Comparison of ENCODE assay signal across 8 cellular contexts in genomic region chr16:56450901-56451752, GRCh38. TPM values are rescaled to one million over a fixed set of nuclear protein-coding genes. Genes with fewer than 3 reads are reported as not detected.
DNase-seq lines count a peak whose midpoint lies in the region; ATAC-seq and TF ChIP-seq lines count a peak whose summit lies in the region.

Gene NUDT21 (minus strand): TSS chr16:56451332. CDS start chr16:56451202, 130 bp downstream.
Gene OGFOD1 (plus strand): TSS chr16:56451554. CDS start chr16:56451613, 59 bp downstream.

- H3K4me3 ChIP-seq in SK-N-SH (ENCODE audit: low read depth in 2 of 2, low read length in 1 of 2) (peak within 1 kb of the TSS; percentile 93 to 97), gastroesophageal sphincter (peak within 1 kb of the TSS; percentile 70 to 74), neutrophil (ENCODE audit: low read depth in 1 of 2, low read length in 1 of 2) (peak within 1 kb of the TSS; percentile 73 to 91)

- H3K27ac ChIP-seq in SK-N-SH (ENCODE audit: low read depth in 2 of 2, low read length in 1 of 2) (peak within 1 kb of the TSS; percentile 72 to 91), gastroesophageal sphincter (peak within 1 kb of the TSS; percentile 35 to 86 (median 81)), neutrophil (peak within 1 kb of the TSS; percentile 72), substantia nigra (ENCODE audit: low read depth, low read length, poor library complexity, severe bottlenecking) (peak within 1 kb of the TSS; percentile 59)

- H4K20me1 ChIP-seq in SK-N-SH (ENCODE audit: insufficient read depth): peaks cover 38% of the 10 kb centered on the region

- H3K36me3 ChIP-seq in SK-N-SH (replicated peaks in 1 of 2; ENCODE audit: control insufficient read depth in 1 of 2, insufficient read depth in 2 of 2, low read length in 1 of 2) (peaks cover 43 to 46% of the 10 kb centered on the region in 2 experiments), gastroesophageal sphincter (peaks cover 0 to 42% of the 10 kb centered on the region in 2 donors), neutrophil (peaks cover 21% of the 10 kb centered on the region)

- no peaks in the 10 kb centered on the region for H3K9me2 ChIP-seq in SK-N-SH

- H3F3A ChIP-seq in SK-N-SH (replicated peaks; ENCODE audit: insufficient read depth): no peaks in the 10 kb centered on the region

- CTCF ChIA-PET in SK-N-SH (lab: Yijun Ruan, JAX): interaction anchor here (0.6 to 1.4 kb wide), 3 partner anchors 12 to 104 kb away, joined by 3 to 4 read pairs (median 3); no protein-coding TSS in a partner anchor

- H3K9me3 ChIP-seq in SK-N-SH (no peaks in the 10 kb centered on the region), gastroesophageal sphincter (no peaks in the 10 kb centered on the region), neutrophil (no peaks in the 10 kb centered on the region)

- H2AFZ ChIP-seq in SK-N-SH (ENCODE audit: low read depth): peak within 1 kb of the TSS; percentile 88

- TF ChIP-seq CTCF in SK-N-SH (IDR thresholded peaks at IDR 0.05) (no peak; the same call in 1 of the 2 replicates), gastroesophageal sphincter (IDR thresholded peaks at IDR 0.05) (no peak), neutrophil (IDR thresholded peaks at IDR 0.05) (no peak)

- peak within 1 kb of the TSS; percentile 85 for H3K9ac ChIP-seq in SK-N-SH

- TF ChIP-seq EP300 in SK-N-SH (IDR thresholded peaks at IDR 0.05; ENCODE audit: borderline replicate concordance in 1 of 2, low read depth in 1 of 2, low read length in 1 of 2) (no peak; a peak in 1 of 4 replicates), gastroesophageal sphincter (IDR thresholded peaks at IDR 0.05) (no peak)

- peak; percentile 96 for DNase-seq in GM04504 (ENCODE audit: low read depth)
- peak; percentile 61 for DNase-seq in NCI-H1048 (lab: John Stamatoyannopoulos, UW)
- peak; percentile 97 for DNase-seq in SK-N-SH
- peak; percentile 92 for DNase-seq in activated naive CD4-positive, alpha-beta T cell treated with anti-CD3 and anti-CD28 coated beads, Interleukin-2, amount 50 U/mL, for 16 hours
- DNase-seq in substantia nigra (lab: John Stamatoyannopoulos, UW): peak; percentile 68 to 99 (median 95)

- POLR2A ChIA-PET in SK-N-SH (lab: Yijun Ruan, JAX): interaction anchor here (1.0 kb wide), 1 partner anchor 238 kb away, joined by 3 read pairs; no protein-coding TSS in a partner anchor

- peak within 1 kb of the TSS; percentile 80 for H3K4me2 ChIP-seq in SK-N-SH

- peak; percentile 35 to 42 for TF ChIP-seq POLR2A in gastroesophageal sphincter (IDR thresholded peaks at IDR 0.05)

- WGBS in SK-N-SH (ENCODE audit: low lambda C conversion rate): under 1% methylated on average over 51 of the region's 61 CpGs
- WGBS in gastroesophageal sphincter (ENCODE audit: low coverage in 1 of 2), 2 donors: 1 to 2% methylated on average over 16 to 28 of the region's 61 CpGs

- no peak for TF ChIP-seq RAD21 in SK-N-SH (IDR thresholded peaks at IDR 0.05; ENCODE audit: low read length)

- peaks cover 22 to 27% of the 10 kb centered on the region in 2 experiments; a peak in 3 of 4 replicates for H3K4me1 ChIP-seq in SK-N-SH (ENCODE audit: control insufficient read depth in 1 of 2, insufficient read depth in 2 of 2, low read depth in 1 of 2, low read length in 1 of 2)
- peaks cover 4 to 50% (median 6%) of the 10 kb centered on the region in 3 donors for H3K4me1 ChIP-seq in gastroesophageal sphincter
- peaks cover 22 to 24% of the 10 kb centered on the region in 2 experiments for H3K4me1 ChIP-seq in neutrophil (ENCODE audit: control insufficient read depth in 1 of 2, insufficient read depth in 1 of 2, low read depth in 1 of 2, low read length in 1 of 2)

- H3K79me2 ChIP-seq in SK-N-SH (ENCODE audit: insufficient read depth): peaks cover 87% of the 10 kb centered on the region

- H3K27me3 ChIP-seq in SK-N-SH (ENCODE audit: insufficient read depth) (no peaks in the 10 kb centered on the region), gastroesophageal sphincter (no peaks in the 10 kb centered on the region), neutrophil (no peaks in the 10 kb centered on the region)

- ATAC-seq in HG02571 (IDR thresholded peaks at IDR 0.05; ENCODE audit: unreplicated experiment): peak; percentile 98
- ATAC-seq in gastroesophageal sphincter: peak; percentile 100

TF ChIP-seq in SK-N-SH, 30 proteins besides CTCF, POLR2A, EP300 and RAD21 (continues in another document):
- TF ChIP-seq TCF12 (IDR thresholded peaks at IDR 0.05) (no peak), JUND (IDR thresholded peaks at IDR 0.05) (no peak), EZH2phosphoT487 (IDR thresholded peaks at IDR 0.05; ENCODE audit: borderline replicate concordance, low read depth) (no peak), SIN3A (IDR thresholded peaks at IDR 0.05; ENCODE audit: borderline replicate concordance, low read depth, low read length) (peak; percentile 41; the same call in 1 of the 2 replicates), RFX5 (IDR thresholded peaks at IDR 0.05; ENCODE audit: low read length) (0 out of 2 replicates have a peak, but pooled peaks have one; percentile 23), NFIC (IDR thresholded peaks at IDR 0.05; ENCODE audit: borderline replicate concordance) (no peak), USF2 (IDR thresholded peaks at IDR 0.05; ENCODE audit: borderline replicate concordance, low read depth, low read length) (no peak), YY1 (IDR thresholded peaks at IDR 0.05; ENCODE audit: low read depth) (peak; percentile 92), MEF2A (IDR thresholded peaks at IDR 0.05; ENCODE audit: borderline replicate concordance, low read depth) (no peak), RXRA (IDR thresholded peaks at IDR 0.05; ENCODE audit: borderline replicate concordance, low read depth) (no peak), FOXM1 (IDR thresholded peaks at IDR 0.05; ENCODE audit: low read depth) (no peak), MXI1 (IDR thresholded peaks at IDR 0.05; ENCODE audit: low read depth, low read length) (peak; percentile 87), NRF1 (IDR thresholded peaks at IDR 0.05; ENCODE audit: low read depth, low read length) (no peak), FOSL2 (IDR thresholded peaks at IDR 0.05; ENCODE audit: borderline replicate concordance, low read depth) (no peak), REST (IDR thresholded peaks at IDR 0.05; ENCODE audit: low read depth, low read length) (no peak), TAF1 (IDR thresholded peaks at IDR 0.05; ENCODE audit: borderline replicate concordance, low read depth, low read length) (peak; percentile 84), ELF1 (IDR thresholded peaks at IDR 0.05) (0 out of 2 replicates have a peak, but pooled peaks have one; percentile 49)
- TF ChIP-seq, protein P1, sequence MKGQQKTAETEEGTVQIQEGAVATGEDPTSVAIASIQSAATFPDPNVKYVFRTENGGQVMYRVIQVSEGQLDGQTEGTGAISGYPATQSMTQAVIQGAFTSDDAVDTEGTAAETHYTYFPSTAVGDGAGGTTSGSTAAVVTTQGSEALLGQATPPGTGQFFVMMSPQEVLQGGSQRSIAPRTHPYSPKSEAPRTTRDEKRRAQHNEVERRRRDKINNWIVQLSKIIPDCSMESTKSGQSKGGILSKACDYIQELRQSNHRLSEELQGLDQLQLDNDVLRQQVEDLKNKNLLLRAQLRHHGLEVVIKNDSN (IDR thresholded peaks at IDR 0.05; ENCODE audit: borderline replicate concordance, low read depth): no peak

RNA-seq across cellular contexts. Expression of gene NUDT21, which starts in this region (rescaled TPM):
- 42.2 and 45.5 TPM in 2 replicates for polyA plus RNA-seq in SK-N-SH (2012; rRNA removed)
- polyA plus RNA-seq in SK-N-SH (2012; cell fraction: cytosol; rRNA removed): 58.7 and 79.2 TPM in 2 replicates
- polyA plus RNA-seq in SK-N-SH (2012; cell fraction: nucleus; rRNA removed): 20.0 and 29.9 TPM in 2 replicates
- total RNA-seq in gastroesophageal sphincter: 10 to 100 TPM; 43.0 to 72.6 (median 55.6) TPM

RNA-seq across cellular contexts. Expression of gene OGFOD1, which starts in this region (rescaled TPM):
- polyA plus RNA-seq in SK-N-SH (2012; rRNA removed): 29.9 and 35.6 TPM in 2 replicates
- polyA plus RNA-seq in SK-N-SH (2012; cell fraction: cytosol; rRNA removed): 43.8 and 54.4 TPM in 2 replicates
- 20.1 and 31.0 TPM in 2 replicates for polyA plus RNA-seq in SK-N-SH (2012; cell fraction: nucleus; rRNA removed)
- total RNA-seq in gastroesophageal sphincter: 10 to 100 TPM; 40.6 to 55.1 (median 50.4) TPM

Comparison
In these comparisons a context has a peak if more than half of its experiments do, and no peak if none do; other contexts are left out.
1. Peak in every context shown above with its lines: DNase-seq, ATAC-seq, H3K4me3 ChIP-seq and H3K27ac ChIP-seq.